1 cellular context compared by ENCODE assay signal in genomic region chr1:228102791-228103620, GRCh38.
TF ChIP-seq lines count a peak whose summit lies in the region.

Gene C1orf35, minus strand, starts transcription at chr1:228103325. Its CDS starts 98 bp downstream, at chr1:228103227.

TF ChIP-seq in HepG2, 621 proteins besides CTCF, POLR2A, EP300 and RAD21 (continued from another document and continues in another):
- TF ChIP-seq ZBTB33 (CRISPR knock-in tag; IDR thresholded peaks at IDR 0.05) (peak; percentile 45), HNF1B (CRISPR knock-in tag; IDR thresholded peaks at IDR 0.05) (peak; percentile 44; the same call in 1 of the 2 replicates), KAT7 (CRISPR knock-in tag; IDR thresholded peaks at IDR 0.05; ENCODE audit: borderline replicate concordance) (peak; percentile 91), ZBTB21 (CRISPR knock-in tag; IDR thresholded peaks at IDR 0.05) (peak; percentile 61; the same call in 1 of the 2 replicates), ZNF136 (CRISPR knock-in tag; IDR thresholded peaks at IDR 0.05; ENCODE audit: low read depth) (0 out of 2 replicates have a peak, but pooled peaks have one; percentile 41), ZNF776 (CRISPR knock-in tag; IDR thresholded peaks at IDR 0.05) (no peak; the same call in 1 of the 2 replicates), KLF9 (CRISPR knock-in tag; IDR thresholded peaks at IDR 0.05; ENCODE audit: low read depth) (no peak), SNAPC5 (CRISPR knock-in tag; IDR thresholded peaks at IDR 0.05; ENCODE audit: borderline replicate concordance) (no peak), SP1 (IDR thresholded peaks at IDR 0.05) (no peak), SP1 (CRISPR knock-in tag; IDR thresholded peaks at IDR 0.05) (peak; percentile 97), ZNF740 (CRISPR knock-in tag; IDR thresholded peaks at IDR 0.05) (no peak), TRIM22 (IDR thresholded peaks at IDR 0.05) (no peak), ATRX (CRISPR knock-in tag; IDR thresholded peaks at IDR 0.05; ENCODE audit: borderline replicate concordance) (no peak), ZNF547 (CRISPR knock-in tag; IDR thresholded peaks at IDR 0.05) (peak; percentile 69), HNRNPUL1 (IDR thresholded peaks at IDR 0.05; ENCODE audit: low read depth, low read length) (no peak), ELF4 (CRISPR knock-in tag; IDR thresholded peaks at IDR 0.05; ENCODE audit: borderline replicate concordance) (no peak), GATAD1 (CRISPR knock-in tag; IDR thresholded peaks at IDR 0.05) (peak; percentile 99), ZNF414 (CRISPR knock-in tag; IDR thresholded peaks at IDR 0.05) (peak; percentile 92; the same call in 1 of the 2 replicates), ZNF678 (CRISPR knock-in tag; IDR thresholded peaks at IDR 0.05) (peak; percentile 89), ETV5 (CRISPR knock-in tag; IDR thresholded peaks at IDR 0.05; ENCODE audit: borderline replicate concordance) (peak; percentile 71), ZNF460 (CRISPR knock-in tag; IDR thresholded peaks at IDR 0.05; ENCODE audit: borderline replicate concordance) (no peak; the same call in 1 of the 2 replicates), ZNF335 (CRISPR knock-in tag; IDR thresholded peaks at IDR 0.05) (peak; percentile 31; the same call in 1 of the 2 replicates), RFXANK (CRISPR knock-in tag; IDR thresholded peaks at IDR 0.05) (no peak; the same call in 1 of the 2 replicates), BCL3 (CRISPR knock-in tag; IDR thresholded peaks at IDR 0.05) (peak; percentile 84), ARID5B (CRISPR knock-in tag; IDR thresholded peaks at IDR 0.05) (peak; percentile 50), RBAK (CRISPR knock-in tag; IDR thresholded peaks at IDR 0.05) (no peak), SP2 (CRISPR knock-in tag; IDR thresholded peaks at IDR 0.05) (no peak), PRMT3 (CRISPR knock-in tag; IDR thresholded peaks at IDR 0.05; ENCODE audit: borderline replicate concordance, low read depth) (0 out of 2 replicates have a peak, but pooled peaks have one; percentile 60), ZNF530 (CRISPR knock-in tag; IDR thresholded peaks at IDR 0.05; ENCODE audit: low read depth) (no peak), MED8 (CRISPR knock-in tag; IDR thresholded peaks at IDR 0.05; ENCODE audit: insufficient replicate concordance) (peak; percentile 44), STAG1 (CRISPR knock-in tag; IDR thresholded peaks at IDR 0.05) (0 out of 2 replicates have a peak, but pooled peaks have one; percentile 3), ZNF577 (CRISPR knock-in tag; IDR thresholded peaks at IDR 0.05; ENCODE audit: borderline replicate concordance, low read depth) (0 out of 2 replicates have a peak, but pooled peaks have one; percentile 20), GLI4 (CRISPR knock-in tag; IDR thresholded peaks at IDR 0.05; ENCODE audit: borderline replicate concordance) (peak; percentile 53; the same call in 1 of the 2 replicates), PHF5A (CRISPR knock-in tag; IDR thresholded peaks at IDR 0.05; ENCODE audit: low read depth, unreplicated experiment) (peak; percentile 76), PCBP1 (IDR thresholded peaks at IDR 0.05; ENCODE audit: borderline replicate concordance, low read depth, low read length) (0 out of 2 replicates have a peak, but pooled peaks have one; percentile 34), PPARG (CRISPR knock-in tag; conservative IDR thresholded peaks at IDR 0.05) (no peak), ZNF703 (CRISPR knock-in tag; IDR thresholded peaks at IDR 0.05; ENCODE audit: borderline replicate concordance) (peak; percentile 83; the same call in 1 of the 2 replicates), MYPOP (CRISPR knock-in tag; IDR thresholded peaks at IDR 0.05) (peak; percentile 95), REPIN1 (CRISPR knock-in tag; IDR thresholded peaks at IDR 0.05; ENCODE audit: borderline replicate concordance, low read depth) (peak; percentile 95), ZBTB44 (CRISPR knock-in tag; IDR thresholded peaks at IDR 0.05) (peak; percentile 80), ZSCAN20 (CRISPR knock-in tag; IDR thresholded peaks at IDR 0.05; ENCODE audit: borderline replicate concordance) (peak; percentile 68; the same call in 1 of the 2 replicates), ZNF607 (CRISPR knock-in tag; IDR thresholded peaks at IDR 0.05; ENCODE audit: borderline replicate concordance) (peak; percentile 55; the same call in 1 of the 2 replicates), ZNF124 (CRISPR knock-in tag; IDR thresholded peaks at IDR 0.05) (peak; percentile 87), ZNF841 (CRISPR knock-in tag; IDR thresholded peaks at IDR 0.05; ENCODE audit: borderline replicate concordance) (no peak), ETS1 (CRISPR knock-in tag; IDR thresholded peaks at IDR 0.05) (peak; percentile 47; the same call in 1 of the 2 replicates), ZFP36 (IDR thresholded peaks at IDR 0.05; ENCODE audit: borderline replicate concordance, low read depth, low read length, partially characterized antibody) (no peak), SALL1 (CRISPR knock-in tag; IDR thresholded peaks at IDR 0.05) (peak; percentile 85), KLF13 (CRISPR knock-in tag; IDR thresholded peaks at IDR 0.05) (0 out of 2 replicates have a peak, but pooled peaks have one; percentile 12), MBD4 (IDR thresholded peaks at IDR 0.05; ENCODE audit: borderline replicate concordance, low read length) (no peak), KDM2A (CRISPR knock-in tag; IDR thresholded peaks at IDR 0.05; ENCODE audit: borderline replicate concordance, low read depth) (peak; percentile 99; the same call in 1 of the 2 replicates)
